In the genomic region with DNA sequence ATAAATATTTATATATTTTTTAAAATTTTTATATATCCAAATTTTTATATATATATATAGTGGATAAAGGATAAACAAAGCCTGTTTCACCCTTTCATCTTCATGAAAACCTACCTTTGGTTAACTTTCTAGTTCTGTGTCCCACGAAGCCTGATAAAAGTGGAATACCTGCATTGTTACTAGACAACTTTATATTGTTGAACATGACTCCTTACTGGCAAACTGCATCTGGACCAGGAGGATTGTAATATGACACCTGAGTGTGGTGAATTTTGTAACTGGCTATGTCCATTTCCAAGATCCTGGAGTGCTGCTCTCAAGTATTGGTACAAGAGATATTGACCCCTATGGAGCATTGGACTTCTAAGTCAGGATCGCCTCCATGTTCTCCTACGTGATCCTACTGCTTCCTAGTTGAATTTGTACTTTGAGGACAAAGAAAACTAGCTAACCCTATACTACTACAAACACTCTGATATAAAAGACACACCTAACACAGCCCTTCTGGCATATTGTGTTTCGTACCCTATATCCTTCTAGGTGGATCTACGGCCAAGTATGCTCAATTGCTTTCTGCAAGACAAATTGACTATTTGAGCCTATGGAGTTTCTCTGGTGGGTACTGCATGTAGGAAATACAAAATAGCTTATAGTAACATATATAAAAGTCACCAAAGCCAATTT, we compare ENCODE assay signal across 14 cellular contexts.
"Had no signal": no experiment of that assay in that cellular context is flagged by ENCODE, and none has a peak within 500 bp of the region (broad histone marks: within the 10 kb centered on the region; RNA-seq: fewer than 3 reads in every experiment).

No MANE protein-coding gene starts in this region.

- H3K27ac Mint-ChIP-seq: activated CD4-positive, alpha-beta memory T cell treated with anti-CD3 and anti-CD28 coated beads for 36 hours; naive B cell; progenitor cell of endocrine pancreas; stimulated activated naive B cell treated with anti-CD40 and anti-IgM and Interleukin-4, amounts not matched to agents 10 μg/mL and 1 μg/mL and 100 μg/mL, for 72 hours; T-helper 2 cell treated with Interferon-gamma antibody and Interleukin-4, amounts not matched to agents 5 μg/mL and 100 μg/mL, for 36 hours had no signal

- H3K9me3 Mint-ChIP-seq: activated CD4-positive, alpha-beta memory T cell treated with anti-CD3 and anti-CD28 coated beads for 36 hours; naive B cell; stimulated activated naive B cell treated with anti-CD40 and anti-IgM and Interleukin-4, amounts not matched to agents 10 μg/mL and 1 μg/mL and 100 μg/mL, for 72 hours; T-helper 2 cell treated with Interferon-gamma antibody and Interleukin-4, amounts not matched to agents 5 μg/mL and 100 μg/mL, for 36 hours had no signal

- H3K4me1 Mint-ChIP-seq: naive B cell; neural crest cell; stimulated activated naive B cell treated with anti-CD40 and anti-IgM and Interleukin-4, amounts not matched to agents 10 μg/mL and 1 μg/mL and 100 μg/mL, for 72 hours had no signal

- H3K27ac ChIP-seq: gastrocnemius medialis, thyroid gland had no signal

- DNase-seq: activated CD4-positive, alpha-beta memory T cell treated with anti-CD3 and anti-CD28 coated beads for 36 hours; activated effector memory CD4-positive, alpha-beta T cell treated with Interleukin-2 at 50 U/mL for 16 hours; activated naive CD4-positive, alpha-beta T cell treated with anti-CD3 and anti-CD28 coated beads, Interleukin-2, amount 50 U/mL, for 16 hours; activated T-cell treated with anti-CD3 and anti-CD28 coated beads, Interleukin-2, amount 50 U/mL, for 1 hour; effector CD4-positive, alpha-beta T cell; gastrocnemius medialis; head of caudate nucleus; left ventricle myocardium superior; naive B cell; stimulated activated naive B cell treated with anti-CD40 and anti-IgM and Interleukin-4, amounts not matched to agents 10 μg/mL and 1 μg/mL and 100 μg/mL, for 72 hours; thyroid gland had no signal

- H3K36me3 ChIP-seq: gastrocnemius medialis, thyroid gland had no signal

- H3K4me3 Mint-ChIP-seq: activated CD4-positive, alpha-beta memory T cell treated with anti-CD3 and anti-CD28 coated beads for 36 hours; naive B cell; neural crest cell; stimulated activated naive B cell treated with anti-CD40 and anti-IgM and Interleukin-4, amounts not matched to agents 10 μg/mL and 1 μg/mL and 100 μg/mL, for 72 hours; T-helper 2 cell treated with Interferon-gamma antibody and Interleukin-4, amounts not matched to agents 5 μg/mL and 100 μg/mL, for 36 hours had no signal

- H3K36me3 Mint-ChIP-seq: activated CD4-positive, alpha-beta memory T cell treated with anti-CD3 and anti-CD28 coated beads for 36 hours; naive B cell; stimulated activated naive B cell treated with anti-CD40 and anti-IgM and Interleukin-4, amounts not matched to agents 10 μg/mL and 1 μg/mL and 100 μg/mL, for 72 hours had no signal

- H3K9me3 ChIP-seq: gastrocnemius medialis, thyroid gland had no signal

- H3K27me3 ChIP-seq: gastrocnemius medialis, thyroid gland had no signal

- H3K27me3 Mint-ChIP-seq: activated CD4-positive, alpha-beta memory T cell treated with anti-CD3 and anti-CD28 coated beads for 36 hours; naive B cell; progenitor cell of endocrine pancreas; stimulated activated naive B cell treated with anti-CD40 and anti-IgM and Interleukin-4, amounts not matched to agents 10 μg/mL and 1 μg/mL and 100 μg/mL, for 72 hours had no signal

- H3K4me1 ChIP-seq: gastrocnemius medialis, thyroid gland had no signal

- H3K4me3 ChIP-seq: gastrocnemius medialis, thyroid gland had no signal
